Comparison of ENCODE assay signal across 8 cellular contexts in the genomic region with DNA sequence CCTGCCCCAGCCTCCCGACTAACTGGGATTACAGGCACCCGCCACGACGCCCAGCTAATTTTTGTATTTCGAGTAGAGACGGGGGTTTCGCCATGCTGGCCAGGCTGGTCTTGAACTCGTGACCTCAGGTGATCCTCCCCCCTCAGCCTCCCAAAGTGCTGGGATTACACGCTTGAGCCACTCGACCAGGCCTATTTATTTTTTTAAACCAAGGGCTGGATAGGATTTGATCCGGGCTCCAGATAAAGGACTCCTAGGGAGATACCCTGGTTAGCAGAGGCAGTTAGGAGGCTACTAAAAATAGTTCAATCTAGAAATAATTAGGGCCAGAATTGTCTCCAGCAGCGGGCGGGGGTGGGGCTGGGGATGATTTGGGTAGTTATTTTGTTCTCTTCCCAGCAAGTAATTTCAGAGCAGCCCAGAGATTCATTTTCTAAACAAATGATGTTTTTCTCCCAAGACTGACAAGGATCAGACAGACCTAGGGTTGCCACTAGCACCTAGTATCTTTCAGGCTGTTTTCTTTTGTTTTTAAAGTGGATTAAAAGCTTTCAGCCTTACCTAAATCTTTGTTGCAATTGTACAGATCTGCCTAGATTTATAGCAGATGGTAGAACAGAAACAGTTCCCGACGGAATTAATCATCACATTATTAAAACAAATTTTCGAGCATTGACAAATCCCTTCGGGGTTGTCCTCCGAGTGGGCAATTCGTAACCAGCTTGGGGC. TPM values are rescaled to one million over a fixed set of nuclear protein-coding genes. Genes with fewer than 3 reads are reported as not detected.
DNase-seq lines count a peak whose midpoint lies in the region; ATAC-seq lines count a peak whose summit lies in the region.

No MANE protein-coding gene starts in this region.

- H3K4me1 ChIP-seq in effector memory CD4-positive, alpha-beta T cell (ENCODE audit: control insufficient read depth, insufficient read depth, low read length, poor library complexity, severe bottlenecking) = peaks cover 24% of the 10 kb centered on the region
- H3K4me1 ChIP-seq in neuron (ENCODE audit: insufficient read depth, low read length) = peaks cover 18% of the 10 kb centered on the region

- ATAC-seq in left colon = no peak
- ATAC-seq in HG02885 (IDR thresholded peaks at IDR 0.05; ENCODE audit: poor library complexity, unreplicated experiment) = no peak

- H3K27me3 ChIP-seq in effector memory CD4-positive, alpha-beta T cell (replicated peaks; ENCODE audit: control insufficient read depth, insufficient read depth, low read length, poor library complexity, severe bottlenecking) = no peaks in the 10 kb centered on the region
- H3K27me3 ChIP-seq in neuron (ENCODE audit: insufficient read depth, low read length) = no peaks in the 10 kb centered on the region

- H3K36me3 ChIP-seq in effector memory CD4-positive, alpha-beta T cell (ENCODE audit: control insufficient read depth, insufficient read depth, low read length) = peaks cover 4% of the 10 kb centered on the region
- peaks cover 20% of the 10 kb centered on the region for H3K36me3 ChIP-seq in neuron (ENCODE audit: insufficient read depth, low read length)

- peak overlapping the region; percentile 83 for H2AFZ ChIP-seq in neuron (ENCODE audit: low read depth, low read length)

- no peaks in the 10 kb centered on the region for H3K9me3 ChIP-seq in effector memory CD4-positive, alpha-beta T cell (ENCODE audit: control insufficient read depth, low read length)
- no peaks in the 10 kb centered on the region for H3K9me3 ChIP-seq in neuron (ENCODE audit: low read length)

- H3K4me3 ChIP-seq in effector memory CD4-positive, alpha-beta T cell (ENCODE audit: insufficient read depth, low read depth, low read length, poor library complexity, severe bottlenecking) = peak overlapping the region; percentile 99
- H3K4me3 ChIP-seq in neuron (ENCODE audit: low read length) = peak overlapping the region; percentile 98

- DNase-seq in EL = peak; percentile 28
- peak; percentile 67 for DNase-seq in NCI-H2227 treated with DMSO at 0.1 percent for 48 hours (lab: John Stamatoyannopoulos, UW)
- DNase-seq in effector memory CD4-positive, alpha-beta T cell = no peak
- no peak for DNase-seq in left colon
- no peak for DNase-seq in AML-193 (lab: John Stamatoyannopoulos, UW)
- no peak for DNase-seq in medulla oblongata (ENCODE audit: extremely low spot score)

- intact Hi-C loops in left colon (cut with DNase I, micrococcal nuclease) = no loop called here

- peak overlapping the region; percentile 88 for H3K27ac ChIP-seq in effector memory CD4-positive, alpha-beta T cell (ENCODE audit: insufficient read depth, low read length, poor library complexity, severe bottlenecking)

RNA-seq across cellular contexts. Expression of gene SMC3, which starts 0.9 kb away (rescaled TPM):
- 10 to 100 TPM; 23.7 to 25.5 TPM for total RNA-seq in left colon

Comparison
In these comparisons a context has a peak if more than half of its experiments do, and no peak if none do; other contexts are left out.
1. DNase-seq: peak in EL (single experiment) and NCI-H2227 treated with DMSO at 0.1 percent for 48 hours (single experiment); none in effector memory CD4-positive, alpha-beta T cell (0 of 3), left colon (0 of 2), AML-193 (0 of 2) and medulla oblongata (single experiment).